8 cellular contexts compared by ENCODE assay signal in genomic region chr1:93591833-93592635, GRCh38.
A peak's percentile ranks its signal among the peaks of the same experiment; 100 is the strongest.
DNase-seq lines count a peak whose midpoint lies in the region; ATAC-seq, FAIRE-seq and TF ChIP-seq lines count a peak whose summit lies in the region.

No MANE protein-coding gene starts in this region.

- WGBS in tibial nerve, 2 donors, result 80 to 82% methylated on average over 19 of the region's 19 CpGs

- ATAC-seq in GM21447 (IDR thresholded peaks at IDR 0.05; ENCODE audit: unreplicated experiment), result peak; percentile 90

- H4K20me1 ChIP-seq in OCI-LY3 (ENCODE audit: insufficient read depth, low read length), result peaks cover 35% of the 10 kb centered on the region

- peaks cover 40% of the 10 kb centered on the region; the same call in 1 of the 2 replicates for H3K79me2 ChIP-seq in OCI-LY3 (ENCODE audit: low read length)

- TF ChIP-seq CTCF in OCI-LY3 (IDR thresholded peaks at IDR 0.05; ENCODE audit: low read depth, low read length) (no peak), kidney (IDR thresholded peaks at IDR 0.05; ENCODE audit: borderline replicate concordance, extremely low read depth, insufficient read depth) (no peak), tibial nerve (IDR thresholded peaks at IDR 0.05) (no peak), D721Med (IDR thresholded peaks at IDR 0.05; ENCODE audit: insufficient read depth, missing control alignments) (no peak)

- no peak for TF ChIP-seq POLR2A in tibial nerve (IDR thresholded peaks at IDR 0.05)

- no peak overlapping the region for H3K9ac ChIP-seq in OCI-LY3 (ENCODE audit: low read length)
- H3K9ac ChIP-seq in kidney (ENCODE audit: low read length in 2 of 2), result peak overlapping the region in 1 of 2 donors; percentile 75

- no peak for TF ChIP-seq EP300 in tibial nerve (IDR thresholded peaks at IDR 0.05)

- peak; percentile 99 for DNase-seq in DMS53 treated with DMSO at 0.1 percent for 48 hours (lab: John Stamatoyannopoulos, UW; ENCODE audit: unreplicated experiment)
- peak; percentile 64 for DNase-seq in HT1080 (ENCODE audit: low read depth)
- DNase-seq in kidney, result peak; percentile 96
- no peak for DNase-seq in tibial nerve (ENCODE audit: low spot score in 2 of 2)
- no peak for DNase-seq in kidney glomerular epithelial cell (lab: John Stamatoyannopoulos, UW)
- no peak for DNase-seq in D721Med (ENCODE audit: insufficient read length, low spot score)

- H3K27me3 ChIP-seq in OCI-LY3 (ENCODE audit: low read depth, low read length) (no peaks in the 10 kb centered on the region), tibial nerve (no peaks in the 10 kb centered on the region)

- peaks cover 29% of the 10 kb centered on the region for H3K36me3 ChIP-seq in OCI-LY3 (replicated peaks; ENCODE audit: low read depth, low read length)
- peaks cover 6 to 20% of the 10 kb centered on the region in 2 donors for H3K36me3 ChIP-seq in kidney (ENCODE audit: control insufficient read depth in 1 of 2, insufficient read depth in 2 of 2, low read length in 2 of 2)
- peaks cover 0 to 39% (median 0%) of the 10 kb centered on the region in 3 donors for H3K36me3 ChIP-seq in tibial nerve

- no peak overlapping the region for H2AFZ ChIP-seq in OCI-LY3 (ENCODE audit: low read depth, low read length)

- intact Hi-C loops in kidney (cut with DNase I), result no loop called here

- H3K27ac ChIP-seq in OCI-LY3 (ENCODE audit: low read length) (no peak overlapping the region), kidney (ENCODE audit: low read depth in 2 of 2, low read length in 2 of 2) (peak overlapping the region; percentile 97 to 99), tibial nerve (peak overlapping the region in 3 of 4 donors; percentile 36 to 69 (median 58))

- H3K4me1 ChIP-seq in OCI-LY3 (ENCODE audit: low read length), result peaks cover 12% of the 10 kb centered on the region
- H3K4me1 ChIP-seq in kidney (ENCODE audit: control insufficient read depth in 1 of 2, insufficient read depth in 1 of 2, low read depth in 1 of 2, low read length in 2 of 2), result peaks cover 41 to 60% of the 10 kb centered on the region in 2 donors
- H3K4me1 ChIP-seq in tibial nerve, result peaks cover 0 to 48% (median 18%) of the 10 kb centered on the region in 4 donors

- peak overlapping the region; percentile 14; the same call in 1 of the 2 replicates for H3K4me2 ChIP-seq in OCI-LY3 (ENCODE audit: low read length)

- H3K9me3 ChIP-seq in OCI-LY3 (ENCODE audit: insufficient read depth, low read length) (no peaks in the 10 kb centered on the region), kidney (ENCODE audit: control insufficient read depth in 1 of 2, low read length in 2 of 2) (no peaks in the 10 kb centered on the region), tibial nerve (no peaks in the 10 kb centered on the region)

- FAIRE-seq in kidney (lab: Jason Lieb, UNC) (no peak), D721Med (lab: Jason Lieb, UNC) (no peak)

- H3K4me3 ChIP-seq in OCI-LY3 (ENCODE audit: low read length) (no peak overlapping the region), kidney (ENCODE audit: low read length in 2 of 2) (peak overlapping the region; percentile 26 to 48), tibial nerve (no peak overlapping the region)

Comparison
In these comparisons a context has a peak if more than half of its experiments do, and no peak if none do; other contexts are left out.
1. DNase-seq: peak in DMS53 treated with DMSO at 0.1 percent for 48 hours (single experiment), HT1080 (single experiment) and kidney (single experiment); none in tibial nerve (0 of 2), kidney glomerular epithelial cell (single experiment) and D721Med (single experiment).
2. H3K4me3 ChIP-seq: peak in kidney (2 of 2); none in OCI-LY3 (single experiment) and tibial nerve (0 of 4).